ENCODE assay signal across 11 cellular contexts in the genomic region with DNA sequence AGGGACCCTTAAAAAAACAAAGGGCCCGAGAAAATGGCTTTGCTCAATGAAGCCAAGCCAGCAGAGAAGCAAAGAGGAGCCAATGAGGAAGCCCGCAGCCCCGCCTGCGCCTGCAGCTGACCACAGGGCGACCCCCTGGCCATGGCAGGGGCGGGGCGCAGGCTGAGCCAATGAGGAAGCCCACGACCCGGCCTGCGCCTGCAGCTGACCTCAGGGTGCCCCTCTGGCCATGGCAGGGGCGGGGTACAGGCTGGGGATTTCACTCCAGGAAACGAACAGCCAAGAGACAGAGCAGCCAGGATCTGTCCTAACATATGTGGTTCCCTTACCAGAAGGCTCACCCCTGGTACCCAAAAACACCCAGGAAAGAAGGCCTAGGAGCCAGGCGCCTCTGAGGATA.
DNase-seq lines count a peak whose midpoint lies in the region; ATAC-seq, FAIRE-seq and TF ChIP-seq lines count a peak whose summit lies in the region.
"Had no signal": no experiment of that assay in that cellular context is flagged by ENCODE, and none has a peak within 500 bp of the region (broad histone marks: within the 10 kb centered on the region; RNA-seq: fewer than 3 reads in every experiment).

No MANE protein-coding gene starts in this region.

- peaks cover 18% of the 10 kb centered on the region for H3K27me3 Mint-ChIP-seq in endothelial cell (ENCODE audit: unreplicated experiment)

- TF ChIP-seq CTCF in RWPE1 (conservative IDR thresholded peaks at IDR 0.05; ENCODE audit: low read depth) (no peak), endothelial cell (IDR thresholded peaks at IDR 0.05; ENCODE audit: unreplicated experiment) (no peak), pancreas (IDR thresholded peaks at IDR 0.05) (no peak)

- CTCF ChIA-PET in RWPE1 (lab: Yijun Ruan, JAX): interaction anchor here (1.3 kb wide), 1 partner anchor 30 kb away, joined by 5 read pairs; no protein-coding TSS in a partner anchor

- no peaks in the 10 kb centered on the region for H3K9me3 ChIP-seq in pancreas

- H3K9me3 Mint-ChIP-seq in endothelial cell (ENCODE audit: unreplicated experiment): no peaks in the 10 kb centered on the region
- H3K9me3 Mint-ChIP-seq: activated T-cell treated with anti-CD3 and anti-CD28 coated beads, Interleukin-2, amount 50 U/mL, for 4 hours had no signal

- POLR2A ChIA-PET in RWPE1 (lab: Yijun Ruan, JAX; ENCODE audit: low non-redundant PET): no interaction called here

- peaks cover 4 to 24% (median 22%) of the 10 kb centered on the region in 3 donors for H3K4me1 ChIP-seq in pancreas

- DNase-seq in RWPE1 (ENCODE audit: low spot score) (no peak), endothelial cell (ENCODE audit: low spot score) (peak; percentile 50), pancreas (no peak), NCI-H524 (lab: John Stamatoyannopoulos, UW) (no peak)
- DNase-seq: cortex of kidney, NCI-H2029 treated with DMSO at 0.1 percent for 48 hours, occipital lobe had no signal

- peak overlapping the region; percentile 48 for H3K27ac Mint-ChIP-seq in endothelial cell (ENCODE audit: unreplicated experiment)

- no peak overlapping the region for H3K4me3 Mint-ChIP-seq in endothelial cell (ENCODE audit: unreplicated experiment)

- no peaks in the 10 kb centered on the region for H3K27me3 ChIP-seq in pancreas

- peaks cover 48% of the 10 kb centered on the region for H3K4me1 Mint-ChIP-seq in endothelial cell (ENCODE audit: unreplicated experiment)

- intact Hi-C loops in pancreas (cut with DNase I): loop anchor here in 1 of 3 donors (10.0 kb wide), 1 partner anchor 99 kb away; a partner anchor contains a TSS

- WGBS in pancreas, 2 donors: 81 to 90% methylated on average over 13 of the region's 13 CpGs

- H3K36me3 ChIP-seq in pancreas: peaks cover 0 to 12% (median 0%) of the 10 kb centered on the region in 3 donors

- peak overlapping the region; percentile 77 for H3K27ac ChIP-seq in RWPE1
- H3K27ac ChIP-seq in pancreas: peak overlapping the region in 3 of 4 donors; percentile 39 to 67 (median 64)

- peak in 1 of 4 donors; percentile 17 for ATAC-seq in pancreas
- no peak for ATAC-seq in HG02885 (IDR thresholded peaks at IDR 0.05; ENCODE audit: poor library complexity, unreplicated experiment)
- ATAC-seq in GM18517 (IDR thresholded peaks at IDR 0.05; ENCODE audit: unreplicated experiment): no peak

- H3K36me3 Mint-ChIP-seq in endothelial cell (ENCODE audit: low read depth, unreplicated experiment): peaks cover 47% of the 10 kb centered on the region

- H3K4me3 ChIP-seq in GM08714 (ENCODE audit: low read length): peak overlapping the region; percentile 8; the same call in 1 of the 2 replicates
- H3K4me3 ChIP-seq in pancreas: no peak overlapping the region

- no peak for FAIRE-seq in pancreas (lab: Jason Lieb, UNC)
